In the genomic region with DNA sequence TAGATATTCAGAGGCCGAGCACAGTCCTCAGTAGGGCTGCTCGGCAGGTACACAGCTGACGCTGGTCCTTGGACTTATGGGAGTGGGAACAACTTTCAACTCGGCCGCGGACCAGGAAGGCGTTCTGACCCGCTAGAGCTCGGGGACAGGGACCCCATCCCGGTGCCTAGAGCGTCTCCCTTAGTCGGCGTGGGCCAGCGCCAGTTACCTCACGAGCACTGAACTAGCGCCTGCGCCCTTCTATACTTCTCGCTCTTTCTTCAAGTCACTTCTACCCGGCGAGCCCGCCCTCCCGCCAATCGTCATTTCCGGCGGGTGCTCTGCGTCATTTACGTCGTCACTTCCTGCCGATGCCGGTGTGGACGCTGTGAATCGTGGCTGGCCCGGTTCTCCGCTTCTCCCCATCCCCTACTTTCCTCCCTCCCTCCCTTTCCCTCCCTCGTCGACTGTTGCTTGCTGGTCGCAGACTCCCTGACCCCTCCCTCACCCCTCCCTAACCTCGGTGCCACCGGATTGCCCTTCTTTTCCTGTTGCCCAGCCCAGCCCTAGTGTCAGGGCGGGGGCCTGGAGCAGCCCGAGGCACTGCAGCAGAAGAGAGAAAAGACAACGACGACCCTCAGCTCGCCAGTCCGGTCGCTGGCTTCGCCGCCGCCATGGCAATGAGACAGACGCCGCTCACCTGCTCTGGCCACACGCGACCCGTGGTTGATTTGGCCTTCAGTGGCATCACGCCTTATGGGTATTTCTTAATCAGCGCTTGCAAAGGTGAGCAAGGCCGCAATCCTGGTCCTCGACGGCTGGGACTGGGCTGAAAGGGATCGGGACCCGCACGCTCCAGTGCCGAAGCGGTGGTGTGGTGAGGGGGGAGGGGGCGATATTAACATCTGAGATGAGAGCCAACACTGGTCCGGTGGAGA, we compare ENCODE assay signal across 8 cellular contexts. TPM values are rescaled to one million over a fixed set of nuclear protein-coding genes. Genes with fewer than 3 reads are reported as not detected.
A peak's percentile ranks its signal among the peaks of the same experiment; 100 is the strongest.
DNase-seq lines count a peak whose midpoint lies in the region; ATAC-seq, FAIRE-seq and TF ChIP-seq lines count a peak whose summit lies in the region.

A gene with protein sequence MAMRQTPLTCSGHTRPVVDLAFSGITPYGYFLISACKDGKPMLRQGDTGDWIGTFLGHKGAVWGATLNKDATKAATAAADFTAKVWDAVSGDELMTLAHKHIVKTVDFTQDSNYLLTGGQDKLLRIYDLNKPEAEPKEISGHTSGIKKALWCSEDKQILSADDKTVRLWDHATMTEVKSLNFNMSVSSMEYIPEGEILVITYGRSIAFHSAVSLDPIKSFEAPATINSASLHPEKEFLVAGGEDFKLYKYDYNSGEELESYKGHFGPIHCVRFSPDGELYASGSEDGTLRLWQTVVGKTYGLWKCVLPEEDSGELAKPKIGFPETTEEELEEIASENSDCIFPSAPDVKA (plus strand): TSS at position 333 of the 917 bp plus-strand sequence. CDS start 321 bp downstream, at position 654.

- H3K9ac ChIP-seq in endothelial cell of umbilical vein (replicated peaks; ENCODE audit: extremely low read depth, insufficient read depth, low read length): peak within 1 kb of the TSS; percentile 99

- H3K4me2 ChIP-seq in OCI-LY7 (ENCODE audit: low read length): peak within 1 kb of the TSS; percentile 93
- peak within 1 kb of the TSS; percentile 100 for H3K4me2 ChIP-seq in endothelial cell of umbilical vein (ENCODE audit: insufficient read depth, low read length)

- CTCF ChIA-PET in OCI-LY7 (lab: Charles Lee; ENCODE audit: unreplicated experiment): no interaction called here
- CTCF ChIA-PET in endothelial cell of umbilical vein (lab: Charles Lee): interaction anchor here (1.5 to 4.6 kb wide), 2 partner anchors 16 to 298 kb away, joined by 5 to 32 read pairs; no protein-coding TSS in a partner anchor

- H3K27ac ChIP-seq in OCI-LY7 (ENCODE audit: low read depth, low read length, poor library complexity, severe bottlenecking) (peak within 1 kb of the TSS; percentile 66), endothelial cell of umbilical vein (ENCODE audit: insufficient read depth, low read depth, low read length) (peak within 1 kb of the TSS; percentile 97)

- H3K9me3 ChIP-seq in OCI-LY7 (ENCODE audit: low read length) (no peaks in the 10 kb centered on the region), endothelial cell of umbilical vein (replicated peaks; ENCODE audit: control insufficient read depth, insufficient read depth, low read length) (no peaks in the 10 kb centered on the region)

- peak within 1 kb of the TSS; percentile 94 for H3K4me3 ChIP-seq in OCI-LY7 (ENCODE audit: low read depth, low read length, poor library complexity, severe bottlenecking)
- H3K4me3 ChIP-seq in endothelial cell of umbilical vein (replicated peaks in 1 of 3; ENCODE audit: insufficient read depth in 1 of 3, low read depth in 1 of 3, low read length in 3 of 3): peak within 1 kb of the TSS; percentile 59 to 100 (median 94)

- peak; percentile 97 for TF ChIP-seq POLR2A in endothelial cell of umbilical vein (IDR thresholded peaks at IDR 0.05; ENCODE audit: low read depth, low read length)

- H4K20me1 ChIP-seq in OCI-LY7 (ENCODE audit: insufficient read depth, low read length): peaks cover 32% of the 10 kb centered on the region
- H4K20me1 ChIP-seq in endothelial cell of umbilical vein (replicated peaks; ENCODE audit: control insufficient read depth, extremely low read depth, insufficient read depth, low read length): peaks cover 6% of the 10 kb centered on the region

- H3K36me3 ChIP-seq in OCI-LY7 (ENCODE audit: insufficient read depth, low read length) (peaks cover 40% of the 10 kb centered on the region), endothelial cell of umbilical vein (ENCODE audit: control insufficient read depth in 2 of 2, extremely low read depth in 1 of 2, insufficient read depth in 2 of 2, low read length in 2 of 2) (peaks cover 1 to 6% of the 10 kb centered on the region in 2 experiments)

- TF ChIP-seq CTCF in D721Med (IDR thresholded peaks at IDR 0.05; ENCODE audit: insufficient read depth, missing control alignments): no peak
- TF ChIP-seq CTCF in OCI-LY7 (conservative IDR thresholded peaks at IDR 0.05; ENCODE audit: low read length): no peak
- no peak for TF ChIP-seq CTCF in endothelial cell of umbilical vein (IDR thresholded peaks at IDR 0.05; ENCODE audit: extremely low read depth in 1 of 2, insufficient read depth in 1 of 2, low read depth in 1 of 2, low read length in 2 of 2)

- DNase-seq in D721Med (ENCODE audit: insufficient read length, low spot score) (peak; percentile 51), HuH-7.5 (ENCODE audit: low spot score) (peak; percentile 65), OCI-LY7 (ENCODE audit: low spot score) (peak; percentile 94), activated T-cell treated with anti-CD3 and anti-CD28 coated beads for 1 hour (ENCODE audit: low read depth) (peak; percentile 89), endothelial cell of umbilical vein (ENCODE audit: low read depth, low spot score) (peak; percentile 99), middle frontal gyrus (ENCODE audit: extremely low spot score, low spot score) (peak; percentile 98)
- peak; percentile 83 to 92 for DNase-seq in stimulated activated CD8-positive, alpha-beta memory T cell treated with anti-CD3 and anti-CD28 coated beads, Interleukin-2, amount 100 ng/mL, for 48 hours (ENCODE audit: low read depth in 2 of 2)

- no peaks in the 10 kb centered on the region for H3K27me3 ChIP-seq in endothelial cell of umbilical vein (ENCODE audit: control insufficient read depth in 2 of 2, insufficient read depth in 2 of 2, low read length in 2 of 2)

- POLR2A ChIA-PET in OCI-LY7 (lab: Charles Lee): interaction anchor here (0.7 to 2.3 kb wide), 8 partner anchors 12 to 264 kb away, joined by 3 to 25 read pairs (median 4); a partner anchor contains a TSS
- POLR2A ChIA-PET in endothelial cell of umbilical vein (lab: Charles Lee): interaction anchor here (0.7 kb wide), 1 partner anchor 1487 kb away, joined by 3 read pairs; no protein-coding TSS in a partner anchor

- H3K9me2 ChIP-seq in OCI-LY7 (ENCODE audit: insufficient read depth, low read length): peaks cover 5% of the 10 kb centered on the region; the same call in 1 of the 2 replicates

- peak; percentile 96 for ATAC-seq in GM21526 (IDR thresholded peaks at IDR 0.05; ENCODE audit: low FRiP score, unreplicated experiment)

- dilution Hi-C loops in endothelial cell of umbilical vein (cut with MboI; ENCODE audit: extremely low pct_ligation_motif_present, low sequenced_read_pairs): no loop called here

- BruUV-seq in OCI-LY7 (replicated peaks; lab: Mats Ljungman, UMichigan) (no TSS peak), endothelial cell of umbilical vein (replicated peaks; lab: Mats Ljungman, UMichigan) (TSS peak; percentile 41)

- peak within 1 kb of the TSS; percentile 98 for H2AFZ ChIP-seq in OCI-LY7 (ENCODE audit: low read length)
- peak within 1 kb of the TSS; percentile 61 for H2AFZ ChIP-seq in endothelial cell of umbilical vein (ENCODE audit: low read depth, low read length)

- H3K4me1 ChIP-seq in OCI-LY7 (ENCODE audit: insufficient read depth, low read length, poor library complexity, severe bottlenecking) (peaks cover 18% of the 10 kb centered on the region), endothelial cell of umbilical vein (ENCODE audit: control insufficient read depth, extremely low read depth, insufficient read depth, low read length) (peaks cover 24% of the 10 kb centered on the region)

- intact Hi-C loops in OCI-LY7 (cut with micrococcal nuclease; ENCODE audit: unreplicated experiment) (loop anchor here (5.0 to 10.0 kb wide), 3 partner anchors 110 to 1108 kb away; a partner anchor contains a TSS), endothelial cell of umbilical vein (cut with micrococcal nuclease) (loop anchor here (1.0 to 10.0 kb wide), 6 partner anchors 29 to 1110 kb away; a partner anchor contains a TSS)

- peak; percentile 29 for FAIRE-seq in D721Med (lab: Jason Lieb, UNC)
- FAIRE-seq in endothelial cell of umbilical vein (lab: Jason Lieb, UNC): peak; percentile 91

- no peaks in the 10 kb centered on the region for H3K9me1 ChIP-seq in endothelial cell of umbilical vein (replicated peaks; ENCODE audit: control insufficient read depth, extremely low read depth, insufficient read depth, low read length)

- H3K79me2 ChIP-seq in OCI-LY7 (ENCODE audit: insufficient read depth, low read depth, low read length) (peaks cover 51% of the 10 kb centered on the region), endothelial cell of umbilical vein (ENCODE audit: control insufficient read depth, insufficient read depth, low read length) (peaks cover 51% of the 10 kb centered on the region)

TF ChIP-seq in endothelial cell of umbilical vein, 7 proteins besides CTCF, POLR2A, EP300 and RAD21:
- peak; percentile 86 for TF ChIP-seq POLR2AphosphoS5 (IDR thresholded peaks at IDR 0.05; ENCODE audit: insufficient read depth, low read depth, low read length)
- TF ChIP-seq JUN (IDR thresholded peaks at IDR 0.05; ENCODE audit: borderline replicate concordance, insufficient read depth, insufficient read length, low read depth): peak; percentile 48
- TF ChIP-seq, protein P1, sequence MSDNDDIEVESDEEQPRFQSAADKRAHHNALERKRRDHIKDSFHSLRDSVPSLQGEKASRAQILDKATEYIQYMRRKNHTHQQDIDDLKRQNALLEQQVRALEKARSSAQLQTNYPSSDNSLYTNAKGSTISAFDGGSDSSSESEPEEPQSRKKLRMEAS (IDR thresholded peaks at IDR 0.05; ENCODE audit: insufficient read depth, insufficient read length): no peak
- peak; percentile 8 for TF ChIP-seq MYC (IDR thresholded peaks at IDR 0.05; ENCODE audit: low read depth, low read length)
- no peak for TF ChIP-seq GATA2 (IDR thresholded peaks at IDR 0.05; ENCODE audit: insufficient read depth, insufficient read length, low read depth, low read length)
- TF ChIP-seq EZH2 (IDR thresholded peaks at IDR 0.05; ENCODE audit: borderline replicate concordance, low read depth, low read length, severe bottlenecking): no peak

RNA-seq across cellular contexts. Expression of the gene that starts here (rescaled TPM):
- 43.1 and 45.5 TPM in 2 replicates for total RNA-seq in OCI-LY7 (2014; rRNA removed; shearing (Covaris generic))
- total RNA-seq in OCI-LY7 (2022) (99.5 and 107 TPM in 2 replicates), endothelial cell of umbilical vein (138 and 144 TPM in 2 replicates)
- 65.5 and 76.9 TPM in 2 replicates for polyA plus RNA-seq in endothelial cell of umbilical vein
- polyA plus RNA-seq in endothelial cell of umbilical vein (2011; cell fraction: cytosol; rRNA removed): 98.6 and 99.5 TPM in 2 replicates
- polyA plus RNA-seq in endothelial cell of umbilical vein (2011; cell fraction: nucleus; rRNA removed): 33.7 and 54.4 TPM in 2 replicates
- polyA plus RNA-seq in endothelial cell of umbilical vein (2012): 183 and 224 TPM in 2 replicates
- polyA minus RNA-seq in endothelial cell of umbilical vein: 105 and 141 TPM in 2 replicates
- polyA minus RNA-seq in endothelial cell of umbilical vein (2011; cell fraction: cytosol; rRNA and poly(A)+ RNA removed): 138 TPM
- polyA minus RNA-seq in endothelial cell of umbilical vein (2011; cell fraction: nucleus; rRNA and poly(A)+ RNA removed): 43.8 and 45.5 TPM in 2 replicates

Comparison
In these comparisons a context has a peak if more than half of its experiments do, and no peak if none do; other contexts are left out.
1. Peak in every context shown above with its lines: DNase-seq, ATAC-seq, H3K4me3 ChIP-seq and H3K27ac ChIP-seq.